In the genomic region with DNA sequence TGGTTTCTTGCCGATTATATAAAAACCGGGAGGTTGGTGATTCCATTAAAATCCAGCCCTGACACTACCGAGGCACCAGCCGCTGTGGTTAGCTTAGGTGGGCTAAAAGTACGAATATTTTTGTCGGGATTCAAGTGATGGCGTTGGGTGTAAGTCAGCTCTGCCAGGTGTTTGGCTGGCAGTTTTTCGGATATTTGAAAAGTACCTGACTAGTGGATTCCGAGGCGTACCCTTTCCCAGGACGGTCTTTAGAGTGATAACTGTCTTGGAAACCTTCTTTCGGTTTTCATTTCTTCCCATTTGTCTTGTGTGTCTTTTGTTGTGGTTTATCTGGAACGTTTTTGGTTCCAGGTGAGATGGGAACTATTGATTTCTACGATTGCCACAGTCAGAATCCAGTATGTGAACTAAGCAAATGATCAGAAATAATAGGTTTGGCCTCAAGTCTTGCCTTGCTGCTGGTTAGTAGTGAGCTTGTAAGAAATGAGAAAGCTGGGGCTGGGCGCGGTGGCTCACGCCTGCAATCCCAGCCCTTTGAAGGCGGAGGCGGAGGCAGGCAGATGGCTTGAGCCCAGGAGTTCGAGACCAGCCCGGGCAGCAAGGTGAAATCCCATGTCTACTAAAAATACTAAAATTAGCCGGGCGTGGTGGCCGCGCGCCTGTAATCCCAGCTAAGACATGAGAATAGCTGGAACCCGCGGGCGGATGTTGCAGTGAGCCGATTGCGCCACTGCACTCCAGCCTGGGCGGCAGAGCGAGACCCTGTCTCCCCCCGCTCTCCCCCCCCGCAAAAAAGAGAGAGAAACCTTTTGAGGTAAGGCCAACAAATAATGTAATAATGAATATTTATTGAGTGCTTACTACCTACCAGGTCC, we compare ENCODE assay signal across 8 cellular contexts. TPM values are rescaled to one million over a fixed set of nuclear protein-coding genes. Genes with fewer than 3 reads are reported as not detected.
DNase-seq lines count a peak whose midpoint lies in the region; ATAC-seq and TF ChIP-seq lines count a peak whose summit lies in the region.

No MANE protein-coding gene starts in this region.

- WGBS in esophagus, 2 donors, result 2 to 4% methylated on average over 35 of the region's 35 CpGs
- WGBS in testis, 2 donors, result 5 to 8% methylated on average over 35 of the region's 35 CpGs

- peak overlapping the region; percentile 72 for H3K9ac ChIP-seq in mucosa of stomach (ENCODE audit: low read length)

- peaks cover 2% of the 10 kb centered on the region for H3K27me3 Mint-ChIP-seq in activated CD8-positive, alpha-beta T cell treated with anti-CD3 and anti-CD28 coated beads, Interleukin-2, amount 10 ng/mL, durations not matched to agents 7 days and 5 days (ENCODE audit: low read depth)

- H3K27ac ChIP-seq in esophagus (ENCODE audit: low read depth in 2 of 2, low read length in 1 of 2) (peak overlapping the region; percentile 95 to 98), testis (peak overlapping the region; percentile 98)

- H3K4me1 Mint-ChIP-seq in activated CD8-positive, alpha-beta T cell treated with anti-CD3 and anti-CD28 coated beads, Interleukin-2, amount 10 ng/mL, durations not matched to agents 7 days and 5 days (ENCODE audit: low read depth), result peaks cover 42% of the 10 kb centered on the region

- no peaks in the 10 kb centered on the region for H3K4me1 ChIP-seq in esophagus (ENCODE audit: control insufficient read depth in 2 of 2, insufficient read depth in 2 of 2, low read length in 1 of 2)
- H3K4me1 ChIP-seq in mucosa of stomach (ENCODE audit: control insufficient read depth, insufficient read depth, low read length), result peaks cover 12% of the 10 kb centered on the region
- H3K4me1 ChIP-seq in testis, result peaks cover 14% of the 10 kb centered on the region

- POLR2A ChIA-PET in activated CD8-positive, alpha-beta T cell treated with anti-CD3 and anti-CD28 coated beads, Interleukin-2, amount 10 ng/mL, durations not matched to agents 7 days and 5 days (lab: Charles Lee), result interaction anchor here (0.6 to 2.0 kb wide), 3 partner anchors 40 to 299 kb away, joined by 3 to 12 read pairs (median 3); a partner anchor contains a TSS
- POLR2A ChIA-PET in HEK293T (lab: Yijun Ruan, JAX), result no interaction called here

- H3K9me3 ChIP-seq in MG63 (no peaks in the 10 kb centered on the region), esophagus (ENCODE audit: control insufficient read depth in 2 of 2, insufficient read depth in 1 of 2, low read depth in 1 of 2, low read length in 1 of 2) (peaks cover 0 to 2% of the 10 kb centered on the region in 2 donors), mucosa of stomach (ENCODE audit: control insufficient read depth, low read length) (no peaks in the 10 kb centered on the region), testis (no peaks in the 10 kb centered on the region)

- intact Hi-C loops in testis (cut with DNase I; ENCODE audit: low total_unique reads), result no loop called here

- no peaks in the 10 kb centered on the region for H3K36me3 Mint-ChIP-seq in activated CD8-positive, alpha-beta T cell treated with anti-CD3 and anti-CD28 coated beads, Interleukin-2, amount 10 ng/mL, durations not matched to agents 7 days and 5 days (ENCODE audit: low read depth)

- H3K27me3 ChIP-seq in MG63 (no peaks in the 10 kb centered on the region), esophagus (ENCODE audit: control insufficient read depth in 1 of 2, insufficient read depth in 2 of 2, low read length in 2 of 2) (no peaks in the 10 kb centered on the region), mucosa of stomach (ENCODE audit: control insufficient read depth, insufficient read depth, low read length) (no peaks in the 10 kb centered on the region), testis (no peaks in the 10 kb centered on the region)

- H3K36me3 ChIP-seq in MG63 (no peaks in the 10 kb centered on the region; the same call in 1 of the 2 replicates), esophagus (ENCODE audit: control insufficient read depth in 2 of 2, insufficient read depth in 2 of 2, low read length in 1 of 2) (no peaks in the 10 kb centered on the region), mucosa of stomach (ENCODE audit: control insufficient read depth, insufficient read depth, low read length) (no peaks in the 10 kb centered on the region), testis (ENCODE audit: low read depth, missing control alignments) (no peaks in the 10 kb centered on the region)

- H3K4me3 ChIP-seq in MG63 (peak overlapping the region; percentile 90), esophagus (ENCODE audit: low read depth in 1 of 2, low read length in 2 of 2) (peak overlapping the region; percentile 88 to 93), mucosa of stomach (ENCODE audit: low read length) (peak overlapping the region; percentile 73), testis (peak overlapping the region; percentile 84 to 95)

- H3K9me3 Mint-ChIP-seq in activated CD8-positive, alpha-beta T cell treated with anti-CD3 and anti-CD28 coated beads, Interleukin-2, amount 10 ng/mL, durations not matched to agents 7 days and 5 days (ENCODE audit: insufficient read depth), result no peaks in the 10 kb centered on the region

- H3K27ac Mint-ChIP-seq in activated CD8-positive, alpha-beta T cell treated with anti-CD3 and anti-CD28 coated beads, Interleukin-2, amount 10 ng/mL, durations not matched to agents 7 days and 5 days, result peak overlapping the region; percentile 79

- no peak for ATAC-seq in activated CD8-positive, alpha-beta T cell treated with anti-CD3 and anti-CD28 coated beads, Interleukin-2, amount 10 ng/mL, durations not matched to agents 7 days and 5 days

- CTCF ChIA-PET in activated CD8-positive, alpha-beta T cell treated with anti-CD3 and anti-CD28 coated beads, Interleukin-2, amount 10 ng/mL, durations not matched to agents 7 days and 5 days (lab: Charles Lee), result interaction anchor here (0.6 to 1.6 kb wide), 9 partner anchors 9 to 199 kb away, joined by 3 to 5 read pairs (median 3); a partner anchor contains a TSS
- CTCF ChIA-PET in HEK293T (lab: Yijun Ruan, JAX), result interaction anchor here (0.7 kb wide), 1 partner anchor 9 kb away, joined by 3 read pairs; no protein-coding TSS in a partner anchor

- TF ChIP-seq POLR2A in testis (IDR thresholded peaks at IDR 0.05), result no peak

- DNase-seq in ELR (ENCODE audit: low read depth) (peak; percentile 58), MG63 (peak; percentile 73), testis (peak; percentile 73), NCI-H774 (lab: John Stamatoyannopoulos, UW) (no peak), HEK293T (ENCODE audit: extremely low spot score) (no peak)
- DNase-seq in activated CD8-positive, alpha-beta T cell treated with anti-CD3 and anti-CD28 coated beads, Interleukin-2, amount 10 ng/mL, durations not matched to agents 7 days and 5 days, result peak; percentile 48

- peak overlapping the region; percentile 87 for H3K4me3 Mint-ChIP-seq in activated CD8-positive, alpha-beta T cell treated with anti-CD3 and anti-CD28 coated beads, Interleukin-2, amount 10 ng/mL, durations not matched to agents 7 days and 5 days

- TF ChIP-seq CTCF in testis (IDR thresholded peaks at IDR 0.05), result no peak

TF ChIP-seq in HEK293T, 16 proteins besides CTCF, POLR2A, EP300 and RAD21:
- TF ChIP-seq BHLHE40 (IDR thresholded peaks at IDR 0.05; ENCODE audit: borderline replicate concordance), result no peak
- no peak for TF ChIP-seq FOXK2 (IDR thresholded peaks at IDR 0.05)
- no peak for TF ChIP-seq L3MBTL2 (conservative IDR thresholded peaks at IDR 0.05)
- no peak for TF ChIP-seq ELF4 (IDR thresholded peaks at IDR 0.05)
- TF ChIP-seq LEF1 (IDR thresholded peaks at IDR 0.05; ENCODE audit: borderline replicate concordance), result no peak
- TF ChIP-seq, protein P1, sequence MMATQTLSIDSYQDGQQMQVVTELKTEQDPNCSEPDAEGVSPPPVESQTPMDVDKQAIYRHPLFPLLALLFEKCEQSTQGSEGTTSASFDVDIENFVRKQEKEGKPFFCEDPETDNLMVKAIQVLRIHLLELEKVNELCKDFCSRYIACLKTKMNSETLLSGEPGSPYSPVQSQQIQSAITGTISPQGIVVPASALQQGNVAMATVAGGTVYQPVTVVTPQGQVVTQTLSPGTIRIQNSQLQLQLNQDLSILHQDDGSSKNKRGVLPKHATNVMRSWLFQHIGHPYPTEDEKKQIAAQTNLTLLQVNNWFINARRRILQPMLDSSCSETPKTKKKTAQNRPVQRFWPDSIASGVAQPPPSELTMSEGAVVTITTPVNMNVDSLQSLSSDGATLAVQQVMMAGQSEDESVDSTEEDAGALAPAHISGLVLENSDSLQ (IDR thresholded peaks at IDR 0.05), result no peak
- TF ChIP-seq SP1 (IDR thresholded peaks at IDR 0.05), result no peak
- no peak for TF ChIP-seq HDGF (IDR thresholded peaks at IDR 0.05; ENCODE audit: borderline replicate concordance)
- TF ChIP-seq TARDBP (IDR thresholded peaks at IDR 0.05), result no peak
- no peak for TF ChIP-seq ZNF384 (IDR thresholded peaks at IDR 0.05)
- TF ChIP-seq FOXA1 (IDR thresholded peaks at IDR 0.05), result no peak
- TF ChIP-seq CTBP1 (IDR thresholded peaks at IDR 0.05; ENCODE audit: borderline replicate concordance), result no peak
- no peak for TF ChIP-seq ARNT (IDR thresholded peaks at IDR 0.05)
- TF ChIP-seq SUZ12 (IDR thresholded peaks at IDR 0.05), result no peak
- TF ChIP-seq NFRKB (IDR thresholded peaks at IDR 0.05), result no peak
- TF ChIP-seq FOXM1 (IDR thresholded peaks at IDR 0.05; ENCODE audit: borderline replicate concordance), result no peak
TF ChIP-seq in HEK293T: peak in this region for 0.

RNA-seq across cellular contexts. Expression of a gene that starts 1.4 kb away (rescaled TPM):
- 75.2 and 77.8 TPM in 2 replicates for total RNA-seq in MG63 (2014; rRNA removed; shearing (Covaris generic); ENCODE audit: low replicate concordance)
- 10 to 100 TPM; 38.4 to 41.8 TPM for total RNA-seq in activated CD8-positive, alpha-beta T cell treated with anti-CD3 and anti-CD28 coated beads, Interleukin-2, amount 10 ng/mL, durations not matched to agents 7 days and 5 days
- polyA plus RNA-seq in esophagus (10 to 100 TPM; 11.2 to 17.8 TPM), testis (ENCODE audit: insufficient read depth, low read depth, low replicate concordance) (80.5 TPM)
- total RNA-seq in testis, result 10 to 100 TPM; 79.5 to 83.6 TPM

RNA-seq across cellular contexts. Expression of a gene that starts 14.4 kb away (rescaled TPM):
- total RNA-seq in MG63 (2014; rRNA removed; shearing (Covaris generic); ENCODE audit: low replicate concordance), result 3.2 and 3.5 TPM in 2 replicates
- 10 to 100 TPM; 48.4 to 50.2 TPM for total RNA-seq in activated CD8-positive, alpha-beta T cell treated with anti-CD3 and anti-CD28 coated beads, Interleukin-2, amount 10 ng/mL, durations not matched to agents 7 days and 5 days
- polyA plus RNA-seq in esophagus, result 10 to 100 TPM in 1 of 2 donors, 1 to 10 TPM in 1; 8.2 to 12.6 TPM
- 100 to 1,000 TPM; 150 to 159 TPM for total RNA-seq in testis
- 44.0 TPM for polyA plus RNA-seq in testis (ENCODE audit: insufficient read depth, low read depth, low replicate concordance)

RNA-seq across cellular contexts. Expression of a gene that starts 40.0 kb away (rescaled TPM):
- total RNA-seq in MG63 (2014; rRNA removed; shearing (Covaris generic); ENCODE audit: low replicate concordance), result 20.3 and 32.8 TPM in 2 replicates
- total RNA-seq in activated CD8-positive, alpha-beta T cell treated with anti-CD3 and anti-CD28 coated beads, Interleukin-2, amount 10 ng/mL, durations not matched to agents 7 days and 5 days, result 10 to 100 TPM; 50.7 to 60.4 TPM
- 10 to 100 TPM in 1 of 2 donors, 1 to 10 TPM in 1; 7.0 to 13.1 TPM for polyA plus RNA-seq in esophagus
- total RNA-seq in testis, result 100 to 1,000 TPM in 1 of 2 donors, 10 to 100 TPM in 1; 80.2 to 173 TPM
- polyA plus RNA-seq in testis (ENCODE audit: insufficient read depth, low read depth, low replicate concordance), result 43.4 TPM

Comparison
In these comparisons a context has a peak if more than half of its experiments do, and no peak if none do; other contexts are left out.
1. DNase-seq: peak in ELR (single experiment), MG63 (single experiment), activated CD8-positive, alpha-beta T cell treated with anti-CD3 and anti-CD28 coated beads, Interleukin-2, amount 10 ng/mL, durations not matched to agents 7 days and 5 days (single experiment) and testis (single experiment); none in NCI-H774 (single experiment) and HEK293T (single experiment).
2. RNA of a gene that starts 14.4 kb away (total RNA-seq): 150 to 159 TPM in testis and 48.4 to 50.2 TPM in activated CD8-positive, alpha-beta T cell treated with anti-CD3 and anti-CD28 coated beads, Interleukin-2, amount 10 ng/mL, durations not matched to agents 7 days and 5 days; 3.2 to 3.5 TPM in MG63; every median in the first group is over 10 times any median in the second.
3. Peak in every context shown above with its lines, with median percentiles within 50 percentile points of each other: H3K4me3 ChIP-seq.